15 cellular contexts compared by ENCODE assay signal in genomic region chr4:98493305-98493704, GRCh38.
A peak's percentile ranks its signal among the peaks of the same experiment; 100 is the strongest.
DNase-seq lines count a peak whose midpoint lies in the region; ATAC-seq and TF ChIP-seq lines count a peak whose summit lies in the region.
"Had no signal": no experiment of that assay in that cellular context is flagged by ENCODE, and none has a peak within 500 bp of the region (broad histone marks: within the 10 kb centered on the region; RNA-seq: fewer than 3 reads in every experiment).

No MANE protein-coding gene starts in this region.

- TF ChIP-seq CTCF in GM12865 (IDR thresholded peaks at IDR 0.05; ENCODE audit: insufficient read depth, low read depth, low read length, missing control alignments) (no peak), transverse colon (IDR thresholded peaks at IDR 0.05) (no peak), coronary artery (IDR thresholded peaks at IDR 0.05) (no peak)

- ATAC-seq in GM19035 (IDR thresholded peaks at IDR 0.05; ENCODE audit: unreplicated experiment) (peak; percentile 89), HG02610 (IDR thresholded peaks at IDR 0.05; ENCODE audit: unreplicated experiment) (peak; percentile 57), HG03439 (IDR thresholded peaks at IDR 0.05; ENCODE audit: unreplicated experiment) (peak; percentile 91)
- ATAC-seq: naive thymus-derived CD8-positive, alpha-beta T cell; sciatic nerve had no signal

- no peaks in the 10 kb centered on the region for H3K36me3 ChIP-seq in transverse colon
- H3K36me3 ChIP-seq: thoracic aorta had no signal

- DNase-seq in GM12865 (ENCODE audit: low read depth) (peak; percentile 16), transverse colon (no peak), NCI-H345 treated with DMSO at 0.1 percent for 48 hours (lab: John Stamatoyannopoulos, UW; ENCODE audit: unreplicated experiment) (no peak), coronary artery (ENCODE audit: low spot score) (no peak), DMS 273 (lab: John Stamatoyannopoulos, UW; ENCODE audit: unreplicated experiment) (no peak)
- DNase-seq: DMS79 treated with DMSO at 0.1 percent for 48 hours; kidney glomerular epithelial cell; naive thymus-derived CD8-positive, alpha-beta T cell; NCI-H345; T1000 had no signal

- WGBS in transverse colon (ENCODE audit: low coverage in 1 of 2), 2 donors = 73 to 75% methylated on average over 4 to 5 of the region's 5 CpGs

- peaks cover 0 to 3% (median 0%) of the 10 kb centered on the region in 4 donors for H3K4me1 ChIP-seq in transverse colon

- H3K4me3 ChIP-seq in GM12865 (ENCODE audit: low read depth, low read length) = no peak overlapping the region
- no peak overlapping the region for H3K4me3 ChIP-seq in transverse colon
- no peak overlapping the region for H3K4me3 ChIP-seq in coronary artery
- H3K4me3 ChIP-seq: thoracic aorta had no signal

- H3K9me3 ChIP-seq in transverse colon = no peaks in the 10 kb centered on the region
- H3K9me3 ChIP-seq: thoracic aorta had no signal

- in situ Hi-C loops in transverse colon (cut with MboI; ENCODE audit: low pct_ligation_motif_present in 1 of 4, low pct_unique_long_range_greater_than_20kb in 1 of 4, low sequenced_read_pairs in 3 of 4) = no loop called here

- no peak for TF ChIP-seq POLR2A in transverse colon (IDR thresholded peaks at IDR 0.05)

- no peak overlapping the region for H3K27ac ChIP-seq in transverse colon
- no peak overlapping the region for H3K27ac ChIP-seq in coronary artery
- H3K27ac ChIP-seq: thoracic aorta had no signal

- no peak for TF ChIP-seq EP300 in transverse colon (IDR thresholded peaks at IDR 0.05; ENCODE audit: low read depth)

- no peaks in the 10 kb centered on the region for H3K27me3 ChIP-seq in transverse colon

- intact Hi-C loops in transverse colon (cut with DNase I; ENCODE audit: low total_unique reads) = no loop called here
